In genomic region chr6:42225043-42225368, GRCh38 we compare ENCODE assay signal across 2 cellular contexts.
TF ChIP-seq lines count a peak whose summit lies in the region.

No MANE protein-coding gene starts in this region.

TF ChIP-seq in SK-N-SH, 30 proteins besides CTCF, POLR2A, EP300 and RAD21 (continued from another document):
- TF ChIP-seq GABPA (IDR thresholded peaks at IDR 0.05; ENCODE audit: low read depth) = no peak
TF ChIP-seq in SK-N-SH: peak in this region for 0.

TF ChIP-seq in SK-N-SH treated with all-trans-retinoic acid at 6 μM for 48 hours, 23 proteins besides CTCF, POLR2A, EP300 and RAD21 (continued from another document):
- TF ChIP-seq PATZ1 (CRISPR knock-in tag; IDR thresholded peaks at IDR 0.05; ENCODE audit: borderline replicate concordance) (no peak), POU6F1 (CRISPR knock-in tag; IDR thresholded peaks at IDR 0.05; ENCODE audit: borderline replicate concordance, low read depth) (no peak)
